In genomic region chr12:101598483-101598882, GRCh38 we compare ENCODE assay signal across 32 cellular contexts. TPM values are rescaled to one million over a fixed set of nuclear protein-coding genes. Genes with fewer than 3 reads are reported as not detected.
"Had no signal": no experiment of that assay in that cellular context is flagged by ENCODE, and none has a peak within 500 bp of the region (broad histone marks: within the 10 kb centered on the region; RNA-seq: fewer than 3 reads in every experiment).

No MANE protein-coding gene starts in this region.

- H3K36me3 Mint-ChIP-seq: natural killer cell; neural progenitor cell; stimulated activated memory B cell treated with anti-CD40 and anti-IgM and Interleukin-4, amounts not matched to agents 10 μg/mL and 1 μg/mL and 100 μg/mL, for 72 hours had no signal

- DNase-seq: heart right ventricle; hippocampal formation; left colon; left lung; lower lobe of right lung; mammary epithelial cell; mesenchymal stem cell; natural killer cell; nephron progenitor cell; occipital lobe; small intestine; spleen; stimulated activated CD4-positive, alpha-beta T cell treated with anti-CD3 and anti-CD28 coated beads, Interleukin-4, amount 100 ng/mL, for 24 hours; stimulated activated naive CD4-positive, alpha-beta T cell treated with Interleukin-2 at 50 U/mL for 16 hours; stimulated activated naive CD8-positive, alpha-beta T cell treated with anti-CD3 and anti-CD28 coated beads, Interleukin-15, amount 100 ng/mL, for 72 hours; testis; thyroid gland; transverse colon; upper lobe of left lung had no signal

- H3K9me3 ChIP-seq: heart right ventricle, left lung, lower lobe of right lung, neutrophil, right atrium auricular region, spleen, testis, thyroid gland, transverse colon, upper lobe of left lung, vagina had no signal

- H3K4me1 Mint-ChIP-seq: natural killer cell; stimulated activated memory B cell treated with anti-CD40 and anti-IgM and Interleukin-4, amounts not matched to agents 10 μg/mL and 1 μg/mL and 100 μg/mL, for 72 hours had no signal

- H3K36me3 ChIP-seq: heart right ventricle, left lung, lower lobe of right lung, neural progenitor cell, neutrophil, right atrium auricular region, spleen, thyroid gland, transverse colon, upper lobe of left lung, vagina had no signal

- H3K9me3 Mint-ChIP-seq: natural killer cell; nephron progenitor cell; neural progenitor cell; stimulated activated memory B cell treated with anti-CD40 and anti-IgM and Interleukin-4, amounts not matched to agents 10 μg/mL and 1 μg/mL and 100 μg/mL, for 72 hours; stimulated activated naive CD8-positive, alpha-beta T cell treated with anti-CD3 and anti-CD28 coated beads, Interleukin-15, amount 100 ng/mL, for 72 hours had no signal

- H3K27me3 ChIP-seq: left lung, neural progenitor cell, right atrium auricular region, spleen, testis, thyroid gland, transverse colon, upper lobe of left lung, vagina had no signal

- ATAC-seq: heart right ventricle; left colon; left lung; lower lobe of right lung; natural killer cell; sciatic nerve; stimulated activated memory B cell treated with anti-CD40 and anti-IgM and Interleukin-4, amounts not matched to agents 10 μg/mL and 1 μg/mL and 100 μg/mL, for 72 hours; stimulated activated naive CD8-positive, alpha-beta T cell treated with anti-CD3 and anti-CD28 coated beads, Interleukin-15, amount 100 ng/mL, for 72 hours had no signal

- H3K27ac ChIP-seq: heart right ventricle, left lung, lower lobe of right lung, neural progenitor cell, neutrophil, parathyroid adenoma, right atrium auricular region, spleen, testis, thyroid gland, transverse colon, upper lobe of left lung, vagina had no signal

- H3K4me3 ChIP-seq: heart right ventricle, left lung, lower lobe of right lung, neural progenitor cell, right atrium auricular region, spleen, testis, thyroid gland, transverse colon, upper lobe of left lung, vagina had no signal

- H3K27me3 Mint-ChIP-seq: stimulated activated memory B cell treated with anti-CD40 and anti-IgM and Interleukin-4, amounts not matched to agents 10 μg/mL and 1 μg/mL and 100 μg/mL, for 72 hours had no signal

- H3K4me3 Mint-ChIP-seq: natural killer cell; nephron progenitor cell; neural progenitor cell; stimulated activated memory B cell treated with anti-CD40 and anti-IgM and Interleukin-4, amounts not matched to agents 10 μg/mL and 1 μg/mL and 100 μg/mL, for 72 hours; stimulated activated naive CD8-positive, alpha-beta T cell treated with anti-CD3 and anti-CD28 coated beads, Interleukin-15, amount 100 ng/mL, for 72 hours had no signal

- H3K4me1 ChIP-seq: heart right ventricle, left lung, lower lobe of right lung, neural progenitor cell, parathyroid adenoma, right atrium auricular region, spleen, testis, thyroid gland, upper lobe of left lung, vagina had no signal

- H3K27ac Mint-ChIP-seq: natural killer cell; nephron progenitor cell; neural progenitor cell; stimulated activated memory B cell treated with anti-CD40 and anti-IgM and Interleukin-4, amounts not matched to agents 10 μg/mL and 1 μg/mL and 100 μg/mL, for 72 hours; stimulated activated naive CD8-positive, alpha-beta T cell treated with anti-CD3 and anti-CD28 coated beads, Interleukin-15, amount 100 ng/mL, for 72 hours had no signal

RNA-seq across cellular contexts. Expression of gene MYBPC1, which starts 3.7 kb away (rescaled TPM):
- total RNA-seq: lower lobe of right lung, mammary epithelial cell, natural killer cell, osteocyte, posterior vena cava, pulmonary artery endothelial cell, renal cortical epithelial cell, vagina had no signal
- polyA plus RNA-seq: keratinocyte, liver, mammary epithelial cell had no signal
